Comparison of ENCODE assay signal across 10 cellular contexts in the genomic region with DNA sequence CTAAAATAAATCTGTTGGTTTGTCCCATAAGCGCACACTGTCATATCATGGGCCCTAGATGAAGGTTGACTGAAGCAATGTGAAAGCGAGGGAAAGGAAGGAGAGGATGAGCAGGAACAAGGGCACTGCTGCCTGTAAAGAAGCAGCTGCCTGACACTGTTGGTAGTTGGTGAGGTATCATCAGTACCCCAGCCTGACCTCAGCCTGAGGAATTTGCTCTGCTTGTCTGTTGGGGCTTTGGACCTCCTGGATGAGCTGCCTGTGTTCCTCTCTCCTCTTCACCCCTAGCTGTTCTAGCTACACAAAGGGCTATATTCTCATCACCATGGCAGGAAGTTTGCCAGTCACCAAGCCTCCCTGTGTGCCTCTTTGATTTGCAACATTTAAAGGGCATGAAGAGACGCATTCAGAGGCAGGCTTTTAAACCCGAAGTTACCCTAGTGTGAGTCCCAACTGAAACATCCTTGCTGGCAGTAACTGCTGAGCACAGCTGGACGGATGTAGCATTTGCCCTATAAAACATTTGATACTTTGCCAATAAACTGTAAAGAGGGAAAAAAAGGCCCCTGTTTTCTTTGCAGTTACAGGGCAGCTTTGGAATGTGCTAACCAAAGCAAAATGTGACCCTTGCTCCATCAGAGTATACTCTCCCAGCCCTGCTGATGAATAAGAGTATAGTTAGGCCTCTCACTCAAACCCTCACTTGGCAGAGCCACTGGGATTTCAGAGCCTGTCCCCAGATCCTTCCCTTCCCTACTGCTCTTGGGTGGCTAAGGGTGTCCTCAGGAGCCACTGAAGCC. TPM values are rescaled to one million over a fixed set of nuclear protein-coding genes. Genes with fewer than 3 reads are reported as not detected.
DNase-seq lines count a peak whose midpoint lies in the region; ATAC-seq, FAIRE-seq and TF ChIP-seq lines count a peak whose summit lies in the region.
"Had no signal": no experiment of that assay in that cellular context is flagged by ENCODE, and none has a peak within 500 bp of the region (broad histone marks: within the 10 kb centered on the region; RNA-seq: fewer than 3 reads in every experiment).

No MANE protein-coding gene starts in this region.

- H3K36me3 ChIP-seq in pancreas = no peaks in the 10 kb centered on the region

- H3K4me1 ChIP-seq in foreskin keratinocyte (no peaks in the 10 kb centered on the region), pancreas (no peaks in the 10 kb centered on the region)

- in situ Hi-C loops in SK-MEL-5 (cut with HindIII; ENCODE audit: low pct_unique_long_range_greater_than_20kb, low sequenced_read_pairs) = no loop called here

- DNase-seq in Ammon's horn (ENCODE audit: low spot score) = peak; percentile 94
- peak; percentile 97 for DNase-seq in SK-MEL-5 (ENCODE audit: low read depth, low spot score)
- peak; percentile 66 to 85 for DNase-seq in foreskin keratinocyte
- no peak for DNase-seq in pancreas
- DNase-seq in activated naive CD4-positive, alpha-beta T cell treated with anti-CD3 and anti-CD28 coated beads, Interleukin-2, amount 50 U/mL, for 16 hours = no peak
- DNase-seq in GM10266 (ENCODE audit: extremely low spot score) = no peak
- DNase-seq in NCI-H526 (lab: John Stamatoyannopoulos, UW) = no peak
- DNase-seq: GF-D8, glutamatergic neuron had no signal

- intact Hi-C loops in pancreas (cut with DNase I) = no loop called here

- no peaks in the 10 kb centered on the region for H3K9me3 ChIP-seq in pancreas

- TF ChIP-seq CTCF in foreskin keratinocyte (conservative IDR thresholded peaks at IDR 0.05) (no peak), pancreas (IDR thresholded peaks at IDR 0.05) (no peak), GM10266 (IDR thresholded peaks at IDR 0.05; ENCODE audit: control insufficient read depth, insufficient read depth, low read depth, missing control alignments) (no peak)

- ATAC-seq in foreskin keratinocyte (peak; percentile 2), pancreas (peak in 3 of 4 donors; percentile 42 to 55 (median 43)), HG03354 (IDR thresholded peaks at IDR 0.05; ENCODE audit: poor library complexity, severe bottlenecking, unreplicated experiment) (no peak)

- no peaks in the 10 kb centered on the region for H3K27me3 ChIP-seq in foreskin keratinocyte
- no peaks in the 10 kb centered on the region for H3K27me3 ChIP-seq in pancreas

- 67 to 70% methylated on average over 5 of the region's 5 CpGs for WGBS in pancreas, 2 donors

- H3K27ac ChIP-seq in foreskin keratinocyte (no peak overlapping the region), pancreas (no peak overlapping the region)

- FAIRE-seq in pancreas (lab: Jason Lieb, UNC) = no peak

- no peak overlapping the region for H3K4me3 ChIP-seq in pancreas

RNA-seq across cellular contexts. Expression of a gene that starts 22.2 kb away (rescaled TPM):
- 6.5 and 6.8 TPM in 2 replicates for total RNA-seq in SK-MEL-5 (2014; rRNA removed; shearing (Covaris generic))
- 5.5 and 8.9 TPM in 2 replicates for polyA plus RNA-seq in SK-MEL-5 (2015; cell fraction: cytosol; rRNA removed)
- polyA plus RNA-seq in SK-MEL-5 (2015; cell fraction: nucleus; rRNA removed) = 14.8 and 17.6 TPM in 2 replicates
- total RNA-seq in foreskin keratinocyte (3.0 and 3.7 TPM in 2 replicates), pancreas (10 to 100 TPM in 3 of 6 donors, 1 to 10 TPM in 3; 7.5 to 13.6 (median 9.5) TPM)
- polyA plus RNA-seq in foreskin keratinocyte (1.3 and 1.6 TPM in 2 replicates), pancreas (1 to 10 TPM; 2.1 to 4.9 TPM)

Comparison
In these comparisons a context has a peak if more than half of its experiments do, and no peak if none do; other contexts are left out.
1. DNase-seq: peak in Ammon's horn (single experiment), SK-MEL-5 (single experiment) and foreskin keratinocyte (2 of 2); none in pancreas (0 of 6), activated naive CD4-positive, alpha-beta T cell treated with anti-CD3 and anti-CD28 coated beads, Interleukin-2, amount 50 U/mL, for 16 hours (single experiment), GM10266 (single experiment) and NCI-H526 (0 of 2).